ENCODE assay signal across 13 cellular contexts in the genomic region with DNA sequence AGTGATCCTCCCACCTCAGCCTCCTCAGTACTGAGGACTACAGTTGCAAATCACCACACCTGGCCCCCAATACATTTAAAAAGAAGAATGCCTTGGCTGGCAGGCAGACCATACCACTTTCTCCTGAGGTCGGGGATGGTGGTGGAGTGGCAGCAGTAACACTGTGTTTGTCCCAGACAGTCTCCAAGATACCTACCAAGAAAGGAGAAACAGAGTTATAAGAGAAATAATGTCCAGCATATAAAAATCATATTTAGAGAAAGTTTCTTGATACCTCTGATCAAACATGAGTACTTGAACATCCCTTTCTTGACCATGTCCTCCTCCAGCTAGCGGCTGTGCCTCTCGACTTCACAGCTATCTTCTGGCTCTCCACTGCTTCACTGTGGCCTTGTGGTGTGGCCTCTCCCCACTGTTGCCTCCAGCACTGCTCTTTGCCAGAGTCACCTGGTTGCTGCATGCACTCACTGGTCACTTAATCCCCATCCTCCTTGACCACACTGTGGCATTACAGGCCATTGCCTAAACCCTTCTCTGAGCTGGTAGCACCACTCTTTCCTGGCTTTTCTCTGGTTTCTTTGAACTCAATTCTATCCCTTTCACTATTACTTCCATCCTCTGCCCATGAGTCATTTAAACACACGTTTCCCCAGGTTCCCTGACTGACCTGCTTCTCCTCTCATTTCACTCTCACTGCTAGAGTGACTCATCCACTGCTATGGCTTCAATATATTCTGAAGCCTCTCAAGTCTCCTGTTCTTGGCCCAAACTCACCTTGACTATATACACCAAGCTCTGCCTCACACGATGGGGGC. TPM values are rescaled to one million over a fixed set of nuclear protein-coding genes. Genes with fewer than 3 reads are reported as not detected.
A peak's percentile ranks its signal among the peaks of the same experiment; 100 is the strongest.
DNase-seq lines count a peak whose midpoint lies in the region; ATAC-seq, FAIRE-seq and TF ChIP-seq lines count a peak whose summit lies in the region.
"Had no signal": no experiment of that assay in that cellular context is flagged by ENCODE, and none has a peak within 500 bp of the region (broad histone marks: within the 10 kb centered on the region; RNA-seq: fewer than 3 reads in every experiment).

No MANE protein-coding gene starts in this region.

- TF ChIP-seq CTCF in HL-60 (IDR thresholded peaks at IDR 0.05; ENCODE audit: insufficient read depth, low read length) (no peak), D721Med (IDR thresholded peaks at IDR 0.05; ENCODE audit: insufficient read depth, missing control alignments) (no peak), type B pancreatic cell (conservative IDR thresholded peaks at IDR 0.05) (no peak)

- peaks cover 86% of the 10 kb centered on the region for H3K4me1 ChIP-seq in CD4-positive, alpha-beta memory T cell (ENCODE audit: insufficient read depth, low read length)

- CTCF ChIA-PET in CD4-positive, alpha-beta memory T cell (lab: Charles Lee; ENCODE audit: partially characterized antibody): interaction anchor here (1.4 kb wide), 2 partner anchors 12 to 26 kb away, joined by 3 to 4 read pairs; no protein-coding TSS in a partner anchor

- peaks cover 45% of the 10 kb centered on the region for H3K36me3 ChIP-seq in CD4-positive, alpha-beta memory T cell (ENCODE audit: insufficient read depth, low read length)

- FAIRE-seq in D721Med (lab: Jason Lieb, UNC): no peak
- FAIRE-seq: G401.6 had no signal

- H3K9me3 Mint-ChIP-seq in CD4-positive, alpha-beta memory T cell: no peaks in the 10 kb centered on the region
- no peaks in the 10 kb centered on the region for H3K9me3 Mint-ChIP-seq in activated naive CD8-positive, alpha-beta T cell treated with anti-CD3 and anti-CD28 coated beads, Interleukin-2, amount 50 U/mL, for 24 hours
- no peaks in the 10 kb centered on the region for H3K9me3 Mint-ChIP-seq in type B pancreatic cell

- H3K4me3 Mint-ChIP-seq in CD4-positive, alpha-beta memory T cell: peak overlapping the region in 5 of 8 donors; percentile 6 to 75 (median 51)
- H3K4me3 Mint-ChIP-seq in activated naive CD8-positive, alpha-beta T cell treated with anti-CD3 and anti-CD28 coated beads, Interleukin-2, amount 50 U/mL, for 24 hours: peak overlapping the region; percentile 41
- no peak overlapping the region for H3K4me3 Mint-ChIP-seq in type B pancreatic cell

- POLR2A ChIA-PET in CD4-positive, alpha-beta memory T cell (lab: Charles Lee; ENCODE audit: partially characterized antibody): interaction anchor here (0.7 to 6.4 kb wide), 4 partner anchors 26 to 44 kb away, joined by 3 to 33 read pairs (median 6); no protein-coding TSS in a partner anchor

- H3K36me3 Mint-ChIP-seq in CD4-positive, alpha-beta memory T cell: peaks cover 49 to 68% of the 10 kb centered on the region in 2 donors
- H3K36me3 Mint-ChIP-seq in activated naive CD8-positive, alpha-beta T cell treated with anti-CD3 and anti-CD28 coated beads, Interleukin-2, amount 50 U/mL, for 24 hours (ENCODE audit: low read depth): peaks cover 68% of the 10 kb centered on the region
- peaks cover 26% of the 10 kb centered on the region for H3K36me3 Mint-ChIP-seq in type B pancreatic cell

- no peak overlapping the region for H3K4me3 ChIP-seq in CD4-positive, alpha-beta memory T cell (ENCODE audit: low read length in 2 of 2)
- no peak overlapping the region for H3K4me3 ChIP-seq in HL-60 (replicated peaks; ENCODE audit: insufficient read depth, low read length)
- H3K4me3 ChIP-seq: sigmoid colon had no signal

- peak; percentile 95 for ATAC-seq in activated naive CD8-positive, alpha-beta T cell treated with anti-CD3 and anti-CD28 coated beads, Interleukin-2, amount 50 U/mL, for 24 hours

- H3K4me1 Mint-ChIP-seq in CD4-positive, alpha-beta memory T cell: peaks cover 51 to 85% (median 72%) of the 10 kb centered on the region in 4 donors
- H3K4me1 Mint-ChIP-seq in activated naive CD8-positive, alpha-beta T cell treated with anti-CD3 and anti-CD28 coated beads, Interleukin-2, amount 50 U/mL, for 24 hours: peaks cover 87% of the 10 kb centered on the region
- peaks cover 4% of the 10 kb centered on the region for H3K4me1 Mint-ChIP-seq in type B pancreatic cell (ENCODE audit: unreplicated experiment)

- H3K27ac ChIP-seq in CD4-positive, alpha-beta memory T cell (ENCODE audit: low read depth, low read length): no peak overlapping the region
- H3K27ac ChIP-seq in HL-60 (replicated peaks): peak overlapping the region; percentile 57; the same call in 1 of the 2 replicates
- H3K27ac ChIP-seq: sigmoid colon had no signal

- peak overlapping the region; percentile 45 to 93 (median 72) for H3K27ac Mint-ChIP-seq in CD4-positive, alpha-beta memory T cell
- H3K27ac Mint-ChIP-seq in activated naive CD8-positive, alpha-beta T cell treated with anti-CD3 and anti-CD28 coated beads, Interleukin-2, amount 50 U/mL, for 24 hours: peak overlapping the region; percentile 88
- no peak overlapping the region for H3K27ac Mint-ChIP-seq in type B pancreatic cell

- no peak for DNase-seq in CD4-positive, alpha-beta memory T cell
- DNase-seq in HL-60 (ENCODE audit: low read depth in 1 of 2, low spot score in 1 of 2) (no peak), lung microvascular endothelial cell (ENCODE audit: low read depth in 2 of 2) (peak; percentile 27 to 58), D721Med (ENCODE audit: insufficient read length, low spot score) (no peak), NCI-H446 (lab: John Stamatoyannopoulos, UW) (no peak), DMS 273 (lab: John Stamatoyannopoulos, UW; ENCODE audit: unreplicated experiment) (no peak), type B pancreatic cell (ENCODE audit: extremely low spot score, unreplicated experiment) (no peak)
- no peak for DNase-seq in activated naive CD8-positive, alpha-beta T cell treated with anti-CD3 and anti-CD28 coated beads, Interleukin-2, amount 50 U/mL, for 24 hours
- DNase-seq: left cardiac atrium; RPMI8226; sigmoid colon; stimulated activated naive CD4-positive, alpha-beta T cell treated with Interleukin-2 at 50 U/mL for 16 hours had no signal

- no peaks in the 10 kb centered on the region for H3K27me3 Mint-ChIP-seq in CD4-positive, alpha-beta memory T cell
- no peaks in the 10 kb centered on the region for H3K27me3 Mint-ChIP-seq in activated naive CD8-positive, alpha-beta T cell treated with anti-CD3 and anti-CD28 coated beads, Interleukin-2, amount 50 U/mL, for 24 hours
- H3K27me3 Mint-ChIP-seq in type B pancreatic cell: no peaks in the 10 kb centered on the region

- intact Hi-C loops in CD4-positive, alpha-beta memory T cell (cut with micrococcal nuclease): no loop called here

- no peaks in the 10 kb centered on the region for H3K9me3 ChIP-seq in CD4-positive, alpha-beta memory T cell (ENCODE audit: control insufficient read depth in 1 of 2, low read length in 2 of 2)
- H3K9me3 ChIP-seq: sigmoid colon had no signal

- H3K27me3 ChIP-seq in CD4-positive, alpha-beta memory T cell (ENCODE audit: insufficient read depth, low read length): no peaks in the 10 kb centered on the region
- no peaks in the 10 kb centered on the region for H3K27me3 ChIP-seq in HL-60 (ENCODE audit: insufficient read depth, poor library complexity, severe bottlenecking)
- H3K27me3 ChIP-seq: sigmoid colon had no signal

RNA-seq across cellular contexts. Expression of a gene that starts 45.2 kb away (rescaled TPM):
- 100 to 1,000 TPM; 347 to 350 TPM for total RNA-seq in CD4-positive, alpha-beta memory T cell
- polyA plus RNA-seq in CD4-positive, alpha-beta memory T cell: 10 to 100 TPM; 35.7 to 90.7 TPM
- total RNA-seq in lung microvascular endothelial cell: 57.1 and 61.5 TPM in 2 replicates
- 111 and 118 TPM in 2 replicates for total RNA-seq in type B pancreatic cell (ENCODE audit: low replicate concordance)

Comparison
In these comparisons a context has a peak if more than half of its experiments do, and no peak if none do; other contexts are left out.
1. DNase-seq: peak in lung microvascular endothelial cell (2 of 2); none in CD4-positive, alpha-beta memory T cell (0 of 5), HL-60 (0 of 2), activated naive CD8-positive, alpha-beta T cell treated with anti-CD3 and anti-CD28 coated beads, Interleukin-2, amount 50 U/mL, for 24 hours (single experiment), D721Med (single experiment), NCI-H446 (0 of 2), DMS 273 (single experiment) and type B pancreatic cell (single experiment).